ENCODE assay signal across 8 cellular contexts in genomic region chr15:45521596-45522167, GRCh38. TPM values are rescaled to one million over a fixed set of nuclear protein-coding genes. Genes with fewer than 3 reads are reported as not detected.
A peak's percentile ranks its signal among the peaks of the same experiment; 100 is the strongest.
DNase-seq lines count a peak whose midpoint lies in the region; ATAC-seq and TF ChIP-seq lines count a peak whose summit lies in the region.

No MANE protein-coding gene starts in this region.

- no peaks in the 10 kb centered on the region for H3K36me3 Mint-ChIP-seq in activated CD4-positive, alpha-beta T cell treated with anti-CD3 and anti-CD28 coated beads, Interleukin-2, amount 10 ng/mL, durations not matched to agents 7 days and 5 days (ENCODE audit: low read depth)
- H3K36me3 Mint-ChIP-seq in activated CD4-positive, alpha-beta memory T cell treated with anti-CD3 and anti-CD28 coated beads, Interleukin-2, amount 10 ng/mL, durations not matched to agents 7 days and 5 days (ENCODE audit: low read depth), result no peaks in the 10 kb centered on the region
- peaks cover 5% of the 10 kb centered on the region for H3K36me3 Mint-ChIP-seq in glutamatergic neuron (ENCODE audit: unreplicated experiment)

- peaks cover 26% of the 10 kb centered on the region for H3K27me3 Mint-ChIP-seq in activated CD4-positive, alpha-beta T cell treated with anti-CD3 and anti-CD28 coated beads, Interleukin-2, amount 10 ng/mL, durations not matched to agents 7 days and 5 days
- peaks cover 23% of the 10 kb centered on the region for H3K27me3 Mint-ChIP-seq in activated CD4-positive, alpha-beta memory T cell treated with anti-CD3 and anti-CD28 coated beads, Interleukin-2, amount 10 ng/mL, durations not matched to agents 7 days and 5 days
- peaks cover 31% of the 10 kb centered on the region for H3K27me3 Mint-ChIP-seq in glutamatergic neuron (ENCODE audit: unreplicated experiment)

- H3K9me3 Mint-ChIP-seq in activated CD4-positive, alpha-beta T cell treated with anti-CD3 and anti-CD28 coated beads, Interleukin-2, amount 10 ng/mL, durations not matched to agents 7 days and 5 days, result no peaks in the 10 kb centered on the region
- no peaks in the 10 kb centered on the region for H3K9me3 Mint-ChIP-seq in activated CD4-positive, alpha-beta memory T cell treated with anti-CD3 and anti-CD28 coated beads, Interleukin-2, amount 10 ng/mL, durations not matched to agents 7 days and 5 days
- peaks cover 2% of the 10 kb centered on the region for H3K9me3 Mint-ChIP-seq in glutamatergic neuron (ENCODE audit: unreplicated experiment)

- H3K4me3 ChIP-seq in retinal pigment epithelial cell (ENCODE audit: low read length), result peak overlapping the region; percentile 73

- H3K4me3 Mint-ChIP-seq in activated CD4-positive, alpha-beta T cell treated with anti-CD3 and anti-CD28 coated beads, Interleukin-2, amount 10 ng/mL, durations not matched to agents 7 days and 5 days, result peak overlapping the region; percentile 86
- peak overlapping the region; percentile 83 for H3K4me3 Mint-ChIP-seq in activated CD4-positive, alpha-beta memory T cell treated with anti-CD3 and anti-CD28 coated beads, Interleukin-2, amount 10 ng/mL, durations not matched to agents 7 days and 5 days
- peak overlapping the region; percentile 85 for H3K4me3 Mint-ChIP-seq in glutamatergic neuron (ENCODE audit: unreplicated experiment)

- H3K27ac Mint-ChIP-seq in activated CD4-positive, alpha-beta T cell treated with anti-CD3 and anti-CD28 coated beads, Interleukin-2, amount 10 ng/mL, durations not matched to agents 7 days and 5 days, result peak overlapping the region; percentile 85
- H3K27ac Mint-ChIP-seq in activated CD4-positive, alpha-beta memory T cell treated with anti-CD3 and anti-CD28 coated beads, Interleukin-2, amount 10 ng/mL, durations not matched to agents 7 days and 5 days, result peak overlapping the region; percentile 10
- H3K27ac Mint-ChIP-seq in glutamatergic neuron (ENCODE audit: unreplicated experiment), result no peak overlapping the region

- peak; percentile 7 for DNase-seq in activated CD4-positive, alpha-beta T cell treated with anti-CD3 and anti-CD28 coated beads, Interleukin-2, amount 10 ng/mL, durations not matched to agents 7 days and 5 days
- no peak for DNase-seq in activated CD4-positive, alpha-beta T cell treated with anti-CD3 and anti-CD28 coated beads for 1 hour
- DNase-seq in HS-27A (ENCODE audit: low read depth) (peak; percentile 4), glutamatergic neuron (no peak), retinal pigment epithelial cell (ENCODE audit: low read depth) (no peak)
- DNase-seq in activated CD4-positive, alpha-beta memory T cell treated with anti-CD3 and anti-CD28 coated beads, Interleukin-2, amount 10 ng/mL, durations not matched to agents 7 days and 5 days, result no peak
- DNase-seq in stimulated activated CD4-positive, alpha-beta T cell treated with anti-CD3 and anti-CD28 coated beads, Interleukin-2, amount 100 ng/mL, for 24 hours, result no peak

- CTCF ChIA-PET in activated CD4-positive, alpha-beta T cell treated with anti-CD3 and anti-CD28 coated beads, Interleukin-2, amount 10 ng/mL, durations not matched to agents 7 days and 5 days (lab: Charles Lee), result no interaction called here
- CTCF ChIA-PET in activated CD4-positive, alpha-beta memory T cell treated with anti-CD3 and anti-CD28 coated beads, Interleukin-2, amount 10 ng/mL, durations not matched to agents 7 days and 5 days (lab: Charles Lee), result interaction anchor here (1.3 to 2.0 kb wide), 4 partner anchors 9 to 92 kb away, joined by 3 to 4 read pairs (median 4); partner anchors contain the start of gene BLOC1S6

- TF ChIP-seq CTCF in glutamatergic neuron (IDR thresholded peaks at IDR 0.05; ENCODE audit: partially characterized antibody, unreplicated experiment) (no peak), retinal pigment epithelial cell (conservative IDR thresholded peaks at IDR 0.05; ENCODE audit: low read depth, low read length) (no peak)

- POLR2A ChIA-PET in activated CD4-positive, alpha-beta T cell treated with anti-CD3 and anti-CD28 coated beads, Interleukin-2, amount 10 ng/mL, durations not matched to agents 7 days and 5 days (lab: Charles Lee), result no interaction called here
- POLR2A ChIA-PET in activated CD4-positive, alpha-beta memory T cell treated with anti-CD3 and anti-CD28 coated beads, Interleukin-2, amount 10 ng/mL, durations not matched to agents 7 days and 5 days (lab: Charles Lee), result interaction anchor here (0.7 to 1.8 kb wide), 2 partner anchors 66 to 119 kb away, joined by 3 to 7 read pairs; partner anchors contain the start of gene BLOC1S6

- no peak for ATAC-seq in HG03520 (IDR thresholded peaks at IDR 0.05; ENCODE audit: unreplicated experiment)

- H3K4me1 Mint-ChIP-seq in activated CD4-positive, alpha-beta T cell treated with anti-CD3 and anti-CD28 coated beads, Interleukin-2, amount 10 ng/mL, durations not matched to agents 7 days and 5 days, result peaks cover 22% of the 10 kb centered on the region
- H3K4me1 Mint-ChIP-seq in activated CD4-positive, alpha-beta memory T cell treated with anti-CD3 and anti-CD28 coated beads, Interleukin-2, amount 10 ng/mL, durations not matched to agents 7 days and 5 days, result peaks cover 20% of the 10 kb centered on the region
- peaks cover 7% of the 10 kb centered on the region for H3K4me1 Mint-ChIP-seq in glutamatergic neuron (ENCODE audit: low read depth, unreplicated experiment)

RNA-seq across cellular contexts. Expression of gene SLC30A4, which starts 0.9 kb away (rescaled TPM):
- 1 to 10 TPM; 3.5 to 4.3 TPM for total RNA-seq in activated CD4-positive, alpha-beta T cell treated with anti-CD3 and anti-CD28 coated beads, Interleukin-2, amount 10 ng/mL, durations not matched to agents 7 days and 5 days
- 1 to 10 TPM; 3.2 to 3.3 TPM for total RNA-seq in activated CD4-positive, alpha-beta memory T cell treated with anti-CD3 and anti-CD28 coated beads, Interleukin-2, amount 10 ng/mL, durations not matched to agents 7 days and 5 days
- 0.34 TPM for total RNA-seq in glutamatergic neuron (ENCODE audit: unreplicated experiment)

Comparison
In these comparisons a context has a peak if more than half of its experiments do, and no peak if none do; other contexts are left out.
1. DNase-seq: peak in activated CD4-positive, alpha-beta T cell treated with anti-CD3 and anti-CD28 coated beads, Interleukin-2, amount 10 ng/mL, durations not matched to agents 7 days and 5 days (single experiment) and HS-27A (single experiment); none in activated CD4-positive, alpha-beta T cell treated with anti-CD3 and anti-CD28 coated beads for 1 hour (single experiment), activated CD4-positive, alpha-beta memory T cell treated with anti-CD3 and anti-CD28 coated beads, Interleukin-2, amount 10 ng/mL, durations not matched to agents 7 days and 5 days (single experiment), glutamatergic neuron (single experiment), retinal pigment epithelial cell (single experiment) and stimulated activated CD4-positive, alpha-beta T cell treated with anti-CD3 and anti-CD28 coated beads, Interleukin-2, amount 100 ng/mL, for 24 hours (0 of 2).
2. Peak in every context shown above with its lines, with median percentiles within 50 percentile points of each other: H3K4me3 Mint-ChIP-seq.